In genomic region chr20:31711416-31712111, GRCh38 we compare ENCODE assay signal across 1 cellular context.
TF ChIP-seq lines count a peak whose summit lies in the region.

No MANE protein-coding gene starts in this region.

TF ChIP-seq in HepG2, 621 proteins besides CTCF, POLR2A, EP300 and RAD21 (continued from another document and continues in another):
- TF ChIP-seq RXRB (CRISPR knock-in tag; IDR thresholded peaks at IDR 0.05; ENCODE audit: borderline replicate concordance) (peak; percentile 79), ZNF878 (CRISPR knock-in tag; IDR thresholded peaks at IDR 0.05) (no peak), HNF1B (CRISPR knock-in tag; IDR thresholded peaks at IDR 0.05) (no peak; the same call in 1 of the 2 replicates), RAD51 (IDR thresholded peaks at IDR 0.05; ENCODE audit: borderline replicate concordance) (no peak), JARID2 (CRISPR knock-in tag; IDR thresholded peaks at IDR 0.05; ENCODE audit: insufficient replicate concordance) (no peak), XBP1 (CRISPR knock-in tag; IDR thresholded peaks at IDR 0.05) (no peak), FOXP4 (CRISPR knock-in tag; IDR thresholded peaks at IDR 0.05) (peak; percentile 85), TEAD3 (CRISPR knock-in tag; optimal IDR thresholded peaks at IDR 0.05; ENCODE audit: borderline replicate concordance) (peak; percentile 35), PRDM15 (CRISPR knock-in tag; IDR thresholded peaks at IDR 0.05) (peak; percentile 90), AHR (CRISPR knock-in tag; IDR thresholded peaks at IDR 0.05) (no peak), TGIF2 (CRISPR knock-in tag; IDR thresholded peaks at IDR 0.05) (peak; percentile 69; the same call in 1 of the 2 replicates), ZNF597 (CRISPR knock-in tag; IDR thresholded peaks at IDR 0.05) (no peak), BCL6 (CRISPR knock-in tag; IDR thresholded peaks at IDR 0.05) (peak; percentile 86), MXD4 (CRISPR knock-in tag; IDR thresholded peaks at IDR 0.05) (no peak), ZFX (CRISPR knock-in tag; IDR thresholded peaks at IDR 0.05; ENCODE audit: low read depth) (no peak), GLMP (CRISPR knock-in tag; IDR thresholded peaks at IDR 0.05; ENCODE audit: borderline replicate concordance) (no peak), ZBTB7B (CRISPR knock-in tag; IDR thresholded peaks at IDR 0.05) (no peak), GZF1 (CRISPR knock-in tag; IDR thresholded peaks at IDR 0.05) (no peak), ZSCAN12 (CRISPR knock-in tag; IDR thresholded peaks at IDR 0.05) (no peak), HIVEP1 (CRISPR knock-in tag; IDR thresholded peaks at IDR 0.05) (no peak), KLF16 (CRISPR knock-in tag; IDR thresholded peaks at IDR 0.05) (peak in 1 of 2 experiments; percentile 39; a peak in 1 of 4 replicates), ZNF614 (CRISPR knock-in tag; IDR thresholded peaks at IDR 0.05; ENCODE audit: borderline replicate concordance) (0 out of 2 replicates have a peak, but pooled peaks have one; percentile 20), SP4 (CRISPR knock-in tag; IDR thresholded peaks at IDR 0.05) (no peak), ZNF276 (CRISPR knock-in tag; IDR thresholded peaks at IDR 0.05; ENCODE audit: low read depth) (no peak), MIER2 (CRISPR knock-in tag; IDR thresholded peaks at IDR 0.05) (no peak), ZNF329 (CRISPR knock-in tag; IDR thresholded peaks at IDR 0.05; ENCODE audit: low read depth) (no peak), ZBTB42 (CRISPR knock-in tag; IDR thresholded peaks at IDR 0.05) (no peak), ZFP36L2 (CRISPR knock-in tag; IDR thresholded peaks at IDR 0.05) (no peak), RORA (CRISPR knock-in tag; IDR thresholded peaks at IDR 0.05) (no peak), ZNF75D (CRISPR knock-in tag; IDR thresholded peaks at IDR 0.05; ENCODE audit: borderline replicate concordance) (no peak), KLF15 (CRISPR knock-in tag; IDR thresholded peaks at IDR 0.05; ENCODE audit: borderline replicate concordance) (no peak), ZNF484 (CRISPR knock-in tag; IDR thresholded peaks at IDR 0.05; ENCODE audit: borderline replicate concordance, low read depth) (no peak), TRIM24 (CRISPR knock-in tag; IDR thresholded peaks at IDR 0.05) (no peak), PHF5A (CRISPR knock-in tag; IDR thresholded peaks at IDR 0.05; ENCODE audit: low read depth, unreplicated experiment) (no peak), ZC3H4 (CRISPR knock-in tag; IDR thresholded peaks at IDR 0.05; ENCODE audit: borderline replicate concordance) (no peak), POGZ (CRISPR knock-in tag; IDR thresholded peaks at IDR 0.05) (0 out of 2 replicates have a peak, but pooled peaks have one; percentile 17), ZNF773 (CRISPR knock-in tag; IDR thresholded peaks at IDR 0.05; ENCODE audit: borderline replicate concordance) (no peak), ELK4 (CRISPR knock-in tag; IDR thresholded peaks at IDR 0.05; ENCODE audit: borderline replicate concordance) (no peak), FOXJ3 (CRISPR knock-in tag; IDR thresholded peaks at IDR 0.05; ENCODE audit: borderline replicate concordance) (peak; percentile 55; the same call in 1 of the 2 replicates), KAT7 (CRISPR knock-in tag; IDR thresholded peaks at IDR 0.05; ENCODE audit: borderline replicate concordance) (peak; percentile 14; the same call in 1 of the 2 replicates), ZNF251 (CRISPR knock-in tag; IDR thresholded peaks at IDR 0.05) (no peak), ATF7-NPFF (CRISPR knock-in tag; IDR thresholded peaks at IDR 0.05; ENCODE audit: low read depth) (no peak), TOPORS (CRISPR knock-in tag; IDR thresholded peaks at IDR 0.05) (no peak), FOXP1 (IDR thresholded peaks at IDR 0.05) (no peak), FOXP1 (CRISPR knock-in tag; IDR thresholded peaks at IDR 0.05) (peak; percentile 70; the same call in 1 of the 2 replicates), ZSCAN21 (CRISPR knock-in tag; IDR thresholded peaks at IDR 0.05; ENCODE audit: borderline replicate concordance) (peak; percentile 71; the same call in 1 of the 2 replicates), HMGA1 (CRISPR knock-in tag; conservative IDR thresholded peaks at IDR 0.05) (no peak), CHCHD3 (CRISPR knock-in tag; IDR thresholded peaks at IDR 0.05) (no peak), SOX5 (CRISPR knock-in tag; IDR thresholded peaks at IDR 0.05; ENCODE audit: borderline replicate concordance) (peak; percentile 92), ZHX1 (CRISPR knock-in tag; IDR thresholded peaks at IDR 0.05; ENCODE audit: low read depth) (no peak), ZBTB21 (CRISPR knock-in tag; IDR thresholded peaks at IDR 0.05) (no peak), THAP8 (CRISPR knock-in tag; IDR thresholded peaks at IDR 0.05; ENCODE audit: borderline replicate concordance) (no peak), ZNF337 (CRISPR knock-in tag; IDR thresholded peaks at IDR 0.05; ENCODE audit: borderline replicate concordance, low read depth) (no peak), RARA (CRISPR knock-in tag; IDR thresholded peaks at IDR 0.05) (peak; percentile 81), E2F5 (CRISPR knock-in tag; conservative IDR thresholded peaks at IDR 0.05) (no peak)
